8 cellular contexts compared by ENCODE assay signal in the genomic region with DNA sequence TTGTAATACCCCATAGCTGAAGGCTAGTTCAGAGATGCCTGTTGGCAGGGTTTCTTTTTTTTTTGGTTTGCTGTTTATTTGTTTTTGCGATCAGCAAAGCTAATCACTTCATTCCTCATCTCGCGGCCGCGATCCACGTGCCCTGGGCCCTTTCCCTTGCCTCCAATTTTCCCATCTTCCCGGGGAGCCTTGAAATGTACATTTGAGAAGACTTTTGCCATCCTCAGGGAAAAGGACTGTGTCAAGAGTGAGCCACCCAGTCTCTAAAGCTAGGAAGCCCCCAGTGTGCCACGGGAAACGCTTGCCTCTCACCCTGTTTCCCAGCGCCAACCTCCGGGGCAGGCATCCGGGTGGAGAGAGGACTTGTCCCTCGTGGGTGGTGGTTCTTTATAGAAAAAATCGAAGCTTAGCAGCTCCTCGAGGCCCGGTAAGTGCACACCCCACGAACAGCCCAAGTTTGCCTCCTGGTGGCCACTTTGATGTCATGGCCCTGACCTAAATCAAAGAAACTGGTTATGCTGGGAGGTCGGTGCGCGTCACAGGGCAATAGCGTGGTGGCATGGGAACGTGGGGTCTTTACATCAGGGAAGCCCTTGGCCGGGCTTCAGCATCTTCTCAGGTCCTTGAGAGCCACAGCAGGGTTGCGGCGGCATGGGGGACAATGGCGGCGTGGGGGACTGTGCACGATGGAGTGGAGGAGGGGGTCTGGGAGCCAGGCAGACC. TPM values are rescaled to one million over a fixed set of nuclear protein-coding genes. Genes with fewer than 3 reads are reported as not detected.
DNase-seq lines count a peak whose midpoint lies in the region; ATAC-seq and TF ChIP-seq lines count a peak whose summit lies in the region.

No MANE protein-coding gene starts in this region.

- H3K4me1 Mint-ChIP-seq in osteocyte (ENCODE audit: unreplicated experiment) = peaks cover 83% of the 10 kb centered on the region
- H3K4me1 Mint-ChIP-seq in activated T-helper 1 cell treated with anti-CD3 and anti-CD28 coated beads, Interleukin-12 subunit alpha, Interleukin-12 subunit beta, Interleukin-2, Interleukin-4 antibody, amounts not matched to agents 30 ng/mL and 10 ng/mL and 1 ng/mL, durations not matched to agents 14 hours and 24 hours and 36 hours (ENCODE audit: low read depth) = peaks cover 19% of the 10 kb centered on the region

- intact Hi-C loops in activated T-helper 1 cell treated with anti-CD3 and anti-CD28 coated beads, Interleukin-12 subunit alpha, Interleukin-12 subunit beta, Interleukin-2, Interleukin-4 antibody, amounts not matched to agents 30 ng/mL and 10 ng/mL and 1 ng/mL, durations not matched to agents 14 hours and 24 hours and 36 hours (cut with micrococcal nuclease) = loop anchor here (1.0 kb wide), 1 partner anchor 181 kb away; no protein-coding TSS in a partner anchor

- H3K27me3 ChIP-seq in H7 (ENCODE audit: control insufficient read depth, insufficient read depth, low read length) = no peaks in the 10 kb centered on the region

- TF ChIP-seq CTCF in fibroblast of the aortic adventitia (IDR thresholded peaks at IDR 0.05; ENCODE audit: insufficient read depth, low read length) = peak; percentile 69
- peak; percentile 59 for TF ChIP-seq CTCF in osteocyte (IDR thresholded peaks at IDR 0.05)

- H3K4me3 Mint-ChIP-seq in osteocyte (ENCODE audit: unreplicated experiment) = peak overlapping the region; percentile 26
- no peak overlapping the region for H3K4me3 Mint-ChIP-seq in activated T-helper 1 cell treated with anti-CD3 and anti-CD28 coated beads, Interleukin-12 subunit alpha, Interleukin-12 subunit beta, Interleukin-2, Interleukin-4 antibody, amounts not matched to agents 30 ng/mL and 10 ng/mL and 1 ng/mL, durations not matched to agents 14 hours and 24 hours and 36 hours

- peaks cover 32% of the 10 kb centered on the region for H3K36me3 Mint-ChIP-seq in osteocyte (ENCODE audit: unreplicated experiment)
- H3K36me3 Mint-ChIP-seq in activated T-helper 1 cell treated with anti-CD3 and anti-CD28 coated beads, Interleukin-12 subunit alpha, Interleukin-12 subunit beta, Interleukin-2, Interleukin-4 antibody, amounts not matched to agents 30 ng/mL and 10 ng/mL and 1 ng/mL, durations not matched to agents 14 hours and 24 hours and 36 hours (ENCODE audit: low read depth) = peaks cover 3% of the 10 kb centered on the region

- peak; percentile 43 for DNase-seq in Ammon's horn (ENCODE audit: low spot score)
- peak; percentile 70 for DNase-seq in H7
- peak; percentile 37 for DNase-seq in activated CD4-positive, alpha-beta T cell treated with anti-CD3 and anti-CD28 coated beads, Interleukin-2, amount 50 U/mL, for 1 hour
- DNase-seq in fibroblast of the aortic adventitia (ENCODE audit: low read depth) = peak; percentile 75
- no peak for DNase-seq in osteocyte (ENCODE audit: extremely low spot score, unreplicated experiment)
- no peak for DNase-seq in SHP77 treated with DMSO at 0.1 percent for 48 hours (lab: John Stamatoyannopoulos, UW)
- DNase-seq in activated T-helper 1 cell treated with anti-CD3 and anti-CD28 coated beads, Interleukin-12 subunit alpha, Interleukin-12 subunit beta, Interleukin-2, Interleukin-4 antibody, amounts not matched to agents 30 ng/mL and 10 ng/mL and 1 ng/mL, durations not matched to agents 14 hours and 24 hours and 36 hours (ENCODE audit: low spot score) = no peak

- peak overlapping the region; percentile 94 for H3K27ac Mint-ChIP-seq in osteocyte (ENCODE audit: unreplicated experiment)
- H3K27ac Mint-ChIP-seq in activated T-helper 1 cell treated with anti-CD3 and anti-CD28 coated beads, Interleukin-12 subunit alpha, Interleukin-12 subunit beta, Interleukin-2, Interleukin-4 antibody, amounts not matched to agents 30 ng/mL and 10 ng/mL and 1 ng/mL, durations not matched to agents 14 hours and 24 hours and 36 hours = no peak overlapping the region

- no peaks in the 10 kb centered on the region for H3K9me3 Mint-ChIP-seq in osteocyte (ENCODE audit: unreplicated experiment)
- no peaks in the 10 kb centered on the region for H3K9me3 Mint-ChIP-seq in activated T-helper 1 cell treated with anti-CD3 and anti-CD28 coated beads, Interleukin-12 subunit alpha, Interleukin-12 subunit beta, Interleukin-2, Interleukin-4 antibody, amounts not matched to agents 30 ng/mL and 10 ng/mL and 1 ng/mL, durations not matched to agents 14 hours and 24 hours and 36 hours

- no peaks in the 10 kb centered on the region; the same call in 1 of the 2 replicates for H3K36me3 ChIP-seq in H7 (replicated peaks; ENCODE audit: control insufficient read depth, insufficient read depth, low read length)

- H3K4me3 ChIP-seq in H7 (ENCODE audit: insufficient read depth, low read depth, low read length) = no peak overlapping the region
- H3K4me3 ChIP-seq in fibroblast of the aortic adventitia (ENCODE audit: low read depth, low read length) = no peak overlapping the region

- ATAC-seq in HG03354 (IDR thresholded peaks at IDR 0.05; ENCODE audit: poor library complexity, severe bottlenecking, unreplicated experiment) = no peak

- no peaks in the 10 kb centered on the region for H3K27me3 Mint-ChIP-seq in osteocyte (ENCODE audit: unreplicated experiment)
- no peaks in the 10 kb centered on the region for H3K27me3 Mint-ChIP-seq in activated T-helper 1 cell treated with anti-CD3 and anti-CD28 coated beads, Interleukin-12 subunit alpha, Interleukin-12 subunit beta, Interleukin-2, Interleukin-4 antibody, amounts not matched to agents 30 ng/mL and 10 ng/mL and 1 ng/mL, durations not matched to agents 14 hours and 24 hours and 36 hours (ENCODE audit: insufficient read depth)

RNA-seq across cellular contexts. Expression of gene MAP7D3, which starts 42.0 kb away (rescaled TPM):
- total RNA-seq in H7 (2014; rRNA removed; shearing (Covaris generic)) = 7.6 and 11.5 TPM in 2 replicates
- 18.6 and 23.1 TPM in 2 replicates for total RNA-seq in fibroblast of the aortic adventitia (ENCODE audit: low replicate concordance)
- 84.7 and 87.4 TPM in 2 replicates for total RNA-seq in osteocyte
- 27.3 and 29.1 TPM in 2 replicates for total RNA-seq in activated T-helper 1 cell treated with anti-CD3 and anti-CD28 coated beads, Interleukin-12 subunit alpha, Interleukin-12 subunit beta, Interleukin-2, Interleukin-4 antibody, amounts not matched to agents 30 ng/mL and 10 ng/mL and 1 ng/mL, durations not matched to agents 14 hours and 24 hours and 36 hours

Comparison
In these comparisons a context has a peak if more than half of its experiments do, and no peak if none do; other contexts are left out.
1. DNase-seq: peak in Ammon's horn (single experiment), H7 (single experiment), activated CD4-positive, alpha-beta T cell treated with anti-CD3 and anti-CD28 coated beads, Interleukin-2, amount 50 U/mL, for 1 hour (single experiment) and fibroblast of the aortic adventitia (single experiment); none in osteocyte (single experiment), SHP77 treated with DMSO at 0.1 percent for 48 hours (single experiment) and activated T-helper 1 cell treated with anti-CD3 and anti-CD28 coated beads, Interleukin-12 subunit alpha, Interleukin-12 subunit beta, Interleukin-2, Interleukin-4 antibody, amounts not matched to agents 30 ng/mL and 10 ng/mL and 1 ng/mL, durations not matched to agents 14 hours and 24 hours and 36 hours (single experiment).